In genomic region chr5:144404021-144404420, GRCh38 we compare ENCODE assay signal across 14 cellular contexts.
DNase-seq lines count a peak whose midpoint lies in the region; ATAC-seq and TF ChIP-seq lines count a peak whose summit lies in the region.
"Had no signal": no experiment of that assay in that cellular context is flagged by ENCODE, and none has a peak within 500 bp of the region (broad histone marks: within the 10 kb centered on the region; RNA-seq: fewer than 3 reads in every experiment).

No MANE protein-coding gene starts in this region.

- ATAC-seq in GM19455 (IDR thresholded peaks at IDR 0.05; ENCODE audit: unreplicated experiment) (no peak), HG02763 (IDR thresholded peaks at IDR 0.05; ENCODE audit: unreplicated experiment) (no peak)
- ATAC-seq: A549, HepG2 had no signal

- H3K9me3 Mint-ChIP-seq in HFFc6 (no peaks in the 10 kb centered on the region), progenitor cell of endocrine pancreas (ENCODE audit: low read depth) (peaks cover 3% of the 10 kb centered on the region)

- H3K27me3 ChIP-seq in Peyer's patch = no peaks in the 10 kb centered on the region
- H3K27me3 ChIP-seq: BE2C had no signal

- H3K27me3 Mint-ChIP-seq in HFFc6 (ENCODE audit: insufficient read depth) = no peaks in the 10 kb centered on the region
- H3K27me3 Mint-ChIP-seq in progenitor cell of endocrine pancreas = no peaks in the 10 kb centered on the region

- H3K36me3 ChIP-seq in Peyer's patch = no peaks in the 10 kb centered on the region
- H3K36me3 ChIP-seq: BE2C had no signal

- H3K27ac Mint-ChIP-seq in HFFc6 (no peak overlapping the region), progenitor cell of endocrine pancreas (no peak overlapping the region)
- H3K27ac Mint-ChIP-seq: CD4-positive, alpha-beta memory T cell had no signal

- H3K4me1 ChIP-seq in Peyer's patch = no peaks in the 10 kb centered on the region
- H3K4me1 ChIP-seq: A549, BE2C had no signal

- H3K4me3 ChIP-seq in fibroblast of the aortic adventitia (ENCODE audit: low read depth, low read length) (no peak overlapping the region), Peyer's patch (no peak overlapping the region)
- H3K4me3 ChIP-seq: A549 had no signal

- no peak overlapping the region for H3K4me3 Mint-ChIP-seq in HFFc6
- no peak overlapping the region for H3K4me3 Mint-ChIP-seq in progenitor cell of endocrine pancreas (ENCODE audit: low read depth)
- H3K4me3 Mint-ChIP-seq: CD4-positive, alpha-beta memory T cell had no signal

- H3K36me3 Mint-ChIP-seq in HFFc6 (ENCODE audit: low read depth) (no peaks in the 10 kb centered on the region), progenitor cell of endocrine pancreas (ENCODE audit: insufficient read depth) (peaks cover 2% of the 10 kb centered on the region)
- H3K36me3 Mint-ChIP-seq: CD4-positive, alpha-beta memory T cell had no signal

- DNase-seq in HFFc6 = no peak
- DNase-seq in fibroblast of the aortic adventitia (ENCODE audit: low read depth) = no peak
- DNase-seq in progenitor cell of endocrine pancreas (ENCODE audit: low spot score, unreplicated experiment) = no peak
- no peak for DNase-seq in Peyer's patch
- DNase-seq: BE2C; CD4-positive, alpha-beta memory T cell; DMS79; H7 had no signal

- TF ChIP-seq POLR2A in Peyer's patch (IDR thresholded peaks at IDR 0.05) = no peak

- no peaks in the 10 kb centered on the region for H3K9me3 ChIP-seq in Peyer's patch
- H3K9me3 ChIP-seq: A549, BE2C had no signal

- H3K27ac ChIP-seq in VCaP (no peak overlapping the region), Peyer's patch (no peak overlapping the region)
- H3K27ac ChIP-seq: A549, C4-2B had no signal

- TF ChIP-seq CTCF in HFFc6 (IDR thresholded peaks at IDR 0.05) = peak; percentile 28; the same call in 1 of the 2 replicates
- peak; percentile 52 for TF ChIP-seq CTCF in VCaP (conservative IDR thresholded peaks at IDR 0.05)
- peak; percentile 16 for TF ChIP-seq CTCF in fibroblast of the aortic adventitia (IDR thresholded peaks at IDR 0.05; ENCODE audit: insufficient read depth, low read length)
- TF ChIP-seq CTCF in progenitor cell of endocrine pancreas (IDR thresholded peaks at IDR 0.05; ENCODE audit: unreplicated experiment) = peak; percentile 7
- no peak for TF ChIP-seq CTCF in Peyer's patch (IDR thresholded peaks at IDR 0.05)

- peaks cover 11% of the 10 kb centered on the region; the same call in 1 of the 2 replicates for H3K4me1 Mint-ChIP-seq in HFFc6 (ENCODE audit: low read depth)
- H3K4me1 Mint-ChIP-seq in progenitor cell of endocrine pancreas (ENCODE audit: low read depth) = peaks cover 7% of the 10 kb centered on the region
- H3K4me1 Mint-ChIP-seq: CD4-positive, alpha-beta memory T cell had no signal

Comparison
In these comparisons a context has a peak if more than half of its experiments do, and no peak if none do; other contexts are left out.
1. CTCF ChIP-seq: peak in HFFc6 (single experiment), VCaP (single experiment), fibroblast of the aortic adventitia (single experiment) and progenitor cell of endocrine pancreas (single experiment); none in Peyer's patch (0 of 6).